ENCODE assay signal across 27 cellular contexts in the genomic region with DNA sequence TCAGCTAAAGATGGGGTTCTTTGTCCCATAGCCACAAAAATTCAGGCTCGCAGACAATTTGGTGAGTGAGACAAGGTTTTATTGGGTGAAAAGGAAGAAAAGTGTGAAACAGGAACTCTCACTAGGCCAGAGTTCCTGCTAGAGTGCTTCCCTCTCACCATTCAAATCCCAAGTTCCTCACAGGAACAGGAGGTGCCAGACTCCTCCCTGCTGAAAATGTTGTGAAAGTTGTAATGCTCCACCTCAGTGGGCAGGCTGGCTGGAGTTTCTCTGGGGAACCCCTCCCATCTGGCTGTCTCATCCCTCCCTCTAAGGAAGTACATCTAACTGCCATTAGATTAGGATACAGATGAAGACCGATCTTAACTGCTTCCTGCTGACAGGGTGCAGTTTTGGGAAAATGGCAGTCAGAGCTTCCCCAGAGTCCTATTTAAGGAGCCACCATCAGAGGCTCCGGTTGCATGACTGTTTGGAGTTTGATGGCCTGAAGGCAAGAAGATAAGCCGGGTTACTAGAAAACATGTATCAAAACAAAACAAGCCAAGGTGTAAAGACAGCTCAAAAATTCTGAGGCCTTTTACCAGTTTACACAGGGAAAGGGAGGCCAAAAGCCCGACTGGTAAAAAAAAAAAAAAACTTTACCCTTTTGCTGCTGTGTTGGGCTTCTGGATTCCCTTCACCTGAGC.
DNase-seq lines count a peak whose midpoint lies in the region; ATAC-seq and TF ChIP-seq lines count a peak whose summit lies in the region.
"Had no signal": no experiment of that assay in that cellular context is flagged by ENCODE, and none has a peak within 500 bp of the region (broad histone marks: within the 10 kb centered on the region; RNA-seq: fewer than 3 reads in every experiment).

No MANE protein-coding gene starts in this region.

- H3K9me3 Mint-ChIP-seq in endodermal cell = peaks cover 69% of the 10 kb centered on the region

- H3K4me1 ChIP-seq in endodermal cell (ENCODE audit: control insufficient read depth, insufficient read depth, low read length) = peaks cover 8% of the 10 kb centered on the region
- no peaks in the 10 kb centered on the region for H3K4me1 ChIP-seq in mesendoderm (ENCODE audit: control insufficient read depth, low read depth, low read length)
- no peaks in the 10 kb centered on the region for H3K4me1 ChIP-seq in psoas muscle
- H3K4me1 ChIP-seq: parathyroid adenoma, spleen had no signal

- H3K56ac ChIP-seq in mesendoderm (ENCODE audit: low read length) = no peak overlapping the region

- no peak overlapping the region for H2BK120ac ChIP-seq in mesendoderm (ENCODE audit: low read depth, low read length)

- no peak for TF ChIP-seq CTCF in HL-60 (IDR thresholded peaks at IDR 0.05; ENCODE audit: insufficient read depth, low read length)
- no peak for TF ChIP-seq CTCF in endodermal cell (conservative IDR thresholded peaks at IDR 0.05)
- no peak for TF ChIP-seq CTCF in psoas muscle (IDR thresholded peaks at IDR 0.05)

- H3K4ac ChIP-seq in mesendoderm (ENCODE audit: low read depth, low read length) = no peak overlapping the region

- no peak for ATAC-seq in psoas muscle
- ATAC-seq: activated CD8-positive, alpha-beta T cell treated with anti-CD3 and anti-CD28 coated beads, Interleukin-2, amount 10 ng/mL, durations not matched to agents 7 days and 5 days; gastroesophageal sphincter; GM23338; T-helper 17 cell had no signal

- H3K18ac ChIP-seq in mesendoderm (ENCODE audit: low read length) = no peak overlapping the region

- H3K27me3 ChIP-seq in HL-60 (ENCODE audit: insufficient read depth, poor library complexity, severe bottlenecking) = no peaks in the 10 kb centered on the region
- H3K27me3 ChIP-seq in endodermal cell (ENCODE audit: control insufficient read depth, insufficient read depth, low read length, poor library complexity, severe bottlenecking) = no peaks in the 10 kb centered on the region
- no peaks in the 10 kb centered on the region for H3K27me3 ChIP-seq in mesendoderm (ENCODE audit: insufficient read depth, low read length, poor library complexity)
- no peaks in the 10 kb centered on the region for H3K27me3 ChIP-seq in psoas muscle (ENCODE audit: insufficient read depth in 3 of 3, low read length in 2 of 3)
- H3K27me3 ChIP-seq: brain microvascular endothelial cell, dorsolateral prefrontal cortex, gastroesophageal sphincter, MG63, spleen, tibial nerve had no signal

- H4K5ac ChIP-seq in mesendoderm (ENCODE audit: low read length) = no peak overlapping the region

- H3K4me1 Mint-ChIP-seq in endodermal cell = peaks cover 6% of the 10 kb centered on the region
- H3K4me1 Mint-ChIP-seq: activated naive CD4-positive, alpha-beta T cell treated with anti-CD3 and anti-CD28 coated beads, Interleukin-2, amount 50 U/mL, for 24 hours; GM23338; neural crest cell; T-helper 17 cell had no signal

- H2BK5ac ChIP-seq in mesendoderm (ENCODE audit: low read length) = no peak overlapping the region

- no peak overlapping the region for H3K4me3 ChIP-seq in HL-60 (replicated peaks; ENCODE audit: insufficient read depth, low read length)
- peak overlapping the region; percentile 75 for H3K4me3 ChIP-seq in endodermal cell (ENCODE audit: low read length)
- H3K4me3 ChIP-seq in mesendoderm (ENCODE audit: low read length) = no peak overlapping the region
- H3K4me3 ChIP-seq in psoas muscle = no peak overlapping the region
- H3K4me3 ChIP-seq: dorsolateral prefrontal cortex, gastroesophageal sphincter, GM23338, MG63, PC-9, spleen, tibial nerve had no signal

- no peaks in the 10 kb centered on the region for H3K79me1 ChIP-seq in mesendoderm (ENCODE audit: low read length)

- H3K9me3 ChIP-seq in endodermal cell (ENCODE audit: control insufficient read depth, low read length) (peaks cover 84% of the 10 kb centered on the region), psoas muscle (peaks cover 7% of the 10 kb centered on the region)
- H3K9me3 ChIP-seq: MG63 had no signal

- H2BK15ac ChIP-seq in mesendoderm (replicated peaks; ENCODE audit: low read depth) = no peak overlapping the region

- H2AK5ac ChIP-seq in mesendoderm (ENCODE audit: low read length) = no peak overlapping the region

- H3K27me3 Mint-ChIP-seq in endodermal cell (ENCODE audit: insufficient read depth) = no peaks in the 10 kb centered on the region
- H3K27me3 Mint-ChIP-seq: activated naive CD4-positive, alpha-beta T cell treated with anti-CD3 and anti-CD28 coated beads, Interleukin-2, amount 50 U/mL, for 24 hours; T-helper 17 cell had no signal

- H3K27ac ChIP-seq in HL-60 (replicated peaks) (peak overlapping the region; percentile 29; the same call in 1 of the 2 replicates), endodermal cell (ENCODE audit: low read depth, low read length) (no peak overlapping the region), mesendoderm (ENCODE audit: low read depth, low read length) (no peak overlapping the region), psoas muscle (no peak overlapping the region)
- H3K27ac ChIP-seq: brain microvascular endothelial cell, C4-2B, dorsolateral prefrontal cortex, gastroesophageal sphincter, parathyroid adenoma, PC-9, spleen, tibial nerve had no signal

- DNase-seq in Daoy (ENCODE audit: low read depth) (peak; percentile 53), HL-60 (ENCODE audit: low read depth in 1 of 2, low spot score in 1 of 2) (peak in 1 of 2 experiments; percentile 60), endodermal cell (peak; percentile 58), mesendoderm (peak; percentile 81), psoas muscle (no peak), iPS-NIHi11 (ENCODE audit: low spot score) (no peak)
- DNase-seq in stimulated activated CD4-positive, alpha-beta T cell treated with anti-CD3 and anti-CD28 coated beads, Interleukin-2, amount 100 ng/mL, for 24 hours = no peak
- DNase-seq: activated CD8-positive, alpha-beta T cell treated with anti-CD3 and anti-CD28 coated beads, Interleukin-2, amount 10 ng/mL, durations not matched to agents 7 days and 5 days; amygdala; brain microvascular endothelial cell; DMS79 treated with DMSO at 0.1 percent for 48 hours; dorsolateral prefrontal cortex; MG63; NCI-H2029; NCI-H526; PC-9; spleen; stimulated activated CD4-positive, alpha-beta T cell treated with anti-CD3 and anti-CD28 coated beads, Interleukin-2, amount 100 ng/mL, for 48 hours; T-helper 17 cell had no signal

- intact Hi-C loops in psoas muscle (cut with DNase I) = no loop called here

- no peak overlapping the region for H4K8ac ChIP-seq in mesendoderm (ENCODE audit: low read depth, low read length)

- H3K23ac ChIP-seq in mesendoderm (ENCODE audit: low read length) = no peak overlapping the region

- no peak overlapping the region for H3K4me3 Mint-ChIP-seq in endodermal cell
- H3K4me3 Mint-ChIP-seq: activated CD8-positive, alpha-beta T cell treated with anti-CD3 and anti-CD28 coated beads, Interleukin-2, amount 10 ng/mL, durations not matched to agents 7 days and 5 days; activated naive CD4-positive, alpha-beta T cell treated with anti-CD3 and anti-CD28 coated beads, Interleukin-2, amount 50 U/mL, for 24 hours; GM23338; neural crest cell; T-helper 17 cell had no signal

- no peak overlapping the region for H3K4me2 ChIP-seq in mesendoderm (ENCODE audit: low read length)
- H3K4me2 ChIP-seq: GM23338, PC-9 had no signal

- no peak overlapping the region for H3K27ac Mint-ChIP-seq in endodermal cell
- H3K27ac Mint-ChIP-seq: activated CD8-positive, alpha-beta T cell treated with anti-CD3 and anti-CD28 coated beads, Interleukin-2, amount 10 ng/mL, durations not matched to agents 7 days and 5 days; activated naive CD4-positive, alpha-beta T cell treated with anti-CD3 and anti-CD28 coated beads, Interleukin-2, amount 50 U/mL, for 24 hours; activated T-helper 2 cell treated with anti-CD3 and anti-CD28 coated beads, Interferon-gamma antibody, Interleukin-2, Interleukin-4, amounts not matched to agents 10 μg/mL and 5 μg/mL and 100 μg/mL, durations not matched to agents 14 hours and 24 hours and 36 hours; GM23338; T-helper 17 cell had no signal

- 87 to 93% methylated on average over 4 to 5 of the region's 5 CpGs for WGBS in endodermal cell (ENCODE audit: insufficient coverage in 1 of 2, insufficient read length in 1 of 2), 2 experiments
- WGBS in mesendoderm (ENCODE audit: extremely low coverage, insufficient coverage, low lambda C conversion rate) = no CpG with 5 or more reads among the region's 5 CpGs
- 63 to 73% (median 68%) methylated on average over 5 of the region's 5 CpGs for WGBS in psoas muscle, 3 donors

- no peak overlapping the region for H3K9ac ChIP-seq in endodermal cell (ENCODE audit: extremely low read depth, low read length, poor library complexity, severe bottlenecking)
- no peak overlapping the region for H3K9ac ChIP-seq in mesendoderm (ENCODE audit: low read length)
- H3K9ac ChIP-seq: parathyroid adenoma had no signal

- peaks cover 42% of the 10 kb centered on the region for H3K36me3 Mint-ChIP-seq in endodermal cell (ENCODE audit: low read depth)
- H3K36me3 Mint-ChIP-seq: activated naive CD4-positive, alpha-beta T cell treated with anti-CD3 and anti-CD28 coated beads, Interleukin-2, amount 50 U/mL, for 24 hours had no signal

- peaks cover 9% of the 10 kb centered on the region for H3K36me3 ChIP-seq in endodermal cell (ENCODE audit: control insufficient read depth, insufficient read depth, low read length)
- H3K36me3 ChIP-seq in mesendoderm (ENCODE audit: control insufficient read depth, insufficient read depth, low read length) = no peaks in the 10 kb centered on the region
- no peaks in the 10 kb centered on the region for H3K36me3 ChIP-seq in psoas muscle (ENCODE audit: insufficient read depth in 1 of 2, low read depth in 1 of 2)
- H3K36me3 ChIP-seq: brain microvascular endothelial cell, gastroesophageal sphincter, MG63, spleen, tibial nerve had no signal

- H3K79me2 ChIP-seq in mesendoderm (ENCODE audit: control insufficient read depth, insufficient read depth, low read length) = no peaks in the 10 kb centered on the region
- H3K79me2 ChIP-seq: parathyroid adenoma had no signal

Comparison
In these comparisons a context has a peak if more than half of its experiments do, and no peak if none do; other contexts are left out.
1. DNase-seq: peak in Daoy (single experiment), endodermal cell (single experiment) and mesendoderm (single experiment); none in psoas muscle (0 of 2), stimulated activated CD4-positive, alpha-beta T cell treated with anti-CD3 and anti-CD28 coated beads, Interleukin-2, amount 100 ng/mL, for 24 hours (0 of 2) and iPS-NIHi11 (single experiment).